In genomic region chr9:92033991-92034390, GRCh38 we compare ENCODE assay signal across 22 cellular contexts.
"Had no signal": no experiment of that assay in that cellular context is flagged by ENCODE, and none has a peak within 500 bp of the region (broad histone marks: within the 10 kb centered on the region; RNA-seq: fewer than 3 reads in every experiment).

No MANE protein-coding gene starts in this region.

- H3K27ac Mint-ChIP-seq: mesothelial cell of epicardium; naive B cell; natural killer cell; stimulated activated effector memory CD8-positive, alpha-beta T cell treated with anti-CD3 and anti-CD28 coated beads, Interleukin-12 subunit alpha, Interleukin-12 subunit beta, amount 100 ng/mL, for 72 hours; stimulated activated naive CD8-positive, alpha-beta T cell treated with anti-CD3 and anti-CD28 coated beads, Interleukin-15, Interleukin-2, amounts not matched to agents 100 ng/mL and 50 ng/mL, for 24 hours; type B pancreatic cell had no signal

- H3K4me2 ChIP-seq: hepatocyte had no signal

- H3K4me3 ChIP-seq: hepatocyte, left ventricle myocardium inferior, pancreas, prostate gland, sigmoid colon, spleen, tibial nerve, uterus had no signal

- H3K27me3 Mint-ChIP-seq: naive B cell; stimulated activated naive CD8-positive, alpha-beta T cell treated with anti-CD3 and anti-CD28 coated beads, Interleukin-15, Interleukin-2, amounts not matched to agents 100 ng/mL and 50 ng/mL, for 24 hours; type B pancreatic cell had no signal

- H3K4me1 ChIP-seq: pancreas, prostate gland, spleen, tibial nerve, uterus had no signal

- H3K9me3 ChIP-seq: left ventricle myocardium inferior, pancreas, prostate gland, sigmoid colon, spleen, tibial nerve, uterus had no signal

- H3K27me3 ChIP-seq: hepatocyte, pancreas, sigmoid colon, spleen, tibial nerve, uterus had no signal

- H2AFZ ChIP-seq: hepatocyte had no signal

- DNase-seq: islet precursor cell; left ventricle myocardium inferior; mesendoderm; naive B cell; natural killer cell; pancreas; retina; right cardiac atrium; sigmoid colon; small intestine; spleen; stimulated activated CD4-positive, alpha-beta T cell treated with anti-CD3 and anti-CD28 coated beads, Interleukin-4, amount 100 ng/mL, for 24 hours; stimulated activated naive CD4-positive, alpha-beta T cell; substantia nigra; uterus had no signal

- H3K4me1 Mint-ChIP-seq: mesothelial cell of epicardium; naive B cell; natural killer cell; stimulated activated effector memory CD8-positive, alpha-beta T cell treated with anti-CD3 and anti-CD28 coated beads, Interleukin-12 subunit alpha, Interleukin-12 subunit beta, amount 100 ng/mL, for 72 hours had no signal

- H3K27ac ChIP-seq: pancreas, prostate gland, spleen, tibial nerve, uterus had no signal

- H3K9me3 Mint-ChIP-seq: mesothelial cell of epicardium; naive B cell; natural killer cell; stimulated activated effector memory CD8-positive, alpha-beta T cell treated with anti-CD3 and anti-CD28 coated beads, Interleukin-12 subunit alpha, Interleukin-12 subunit beta, amount 100 ng/mL, for 72 hours; stimulated activated naive CD8-positive, alpha-beta T cell treated with anti-CD3 and anti-CD28 coated beads, Interleukin-15, Interleukin-2, amounts not matched to agents 100 ng/mL and 50 ng/mL, for 24 hours; type B pancreatic cell had no signal

- H3K36me3 ChIP-seq: uterus had no signal

- H3K4me3 Mint-ChIP-seq: mesothelial cell of epicardium; naive B cell; natural killer cell; stimulated activated effector memory CD8-positive, alpha-beta T cell treated with anti-CD3 and anti-CD28 coated beads, Interleukin-12 subunit alpha, Interleukin-12 subunit beta, amount 100 ng/mL, for 72 hours; stimulated activated naive CD8-positive, alpha-beta T cell treated with anti-CD3 and anti-CD28 coated beads, Interleukin-15, Interleukin-2, amounts not matched to agents 100 ng/mL and 50 ng/mL, for 24 hours; type B pancreatic cell had no signal

- ATAC-seq: natural killer cell; pancreas; right cardiac atrium; stimulated activated effector memory CD8-positive, alpha-beta T cell treated with anti-CD3 and anti-CD28 coated beads, Interleukin-12 subunit alpha, Interleukin-12 subunit beta, amount 100 ng/mL, for 72 hours had no signal
